In genomic region chr19:40398417-40399056, GRCh38 we compare ENCODE assay signal across 9 cellular contexts. TPM values are rescaled to one million over a fixed set of nuclear protein-coding genes. Genes with fewer than 3 reads are reported as not detected.
DNase-seq lines count a peak whose midpoint lies in the region; ATAC-seq lines count a peak whose summit lies in the region.
"Had no signal": no experiment of that assay in that cellular context is flagged by ENCODE, and none has a peak within 500 bp of the region (broad histone marks: within the 10 kb centered on the region; RNA-seq: fewer than 3 reads in every experiment).

No MANE protein-coding gene starts in this region.

- intact Hi-C loops in Right ventricle myocardium superior (cut with DNase I) (no loop called here), cardiac septum (cut with DNase I) (no loop called here)

- no peak overlapping the region for H3K27ac Mint-ChIP-seq in stimulated activated naive B cell treated with anti-CD40 and anti-IgM and Interleukin-4, amounts not matched to agents 10 μg/mL and 1 μg/mL and 100 μg/mL, for 72 hours

- peak; percentile 56 for DNase-seq in Right ventricle myocardium superior
- DNase-seq in cardiac septum (ENCODE audit: low spot score): no peak
- DNase-seq in activated effector memory CD4-positive, alpha-beta T cell treated with anti-CD3 and anti-CD28 coated beads, Interleukin-2, amount 50 U/mL, for 16 hours: peak; percentile 81
- peak; percentile 89 for DNase-seq in left kidney (ENCODE audit: low read depth, low spot score)
- DNase-seq in stimulated activated naive B cell treated with anti-CD40 and anti-IgM and Interleukin-4, amounts not matched to agents 10 μg/mL and 1 μg/mL and 100 μg/mL, for 72 hours: peak; percentile 47
- DNase-seq in Kasumi-1 (lab: John Stamatoyannopoulos, UW): no peak
- no peak for DNase-seq in amniotic stem cell (lab: John Stamatoyannopoulos, UW)
- DNase-seq in GM19238 (ENCODE audit: insufficient read length, low spot score): no peak

- H3K4me1 Mint-ChIP-seq in stimulated activated naive B cell treated with anti-CD40 and anti-IgM and Interleukin-4, amounts not matched to agents 10 μg/mL and 1 μg/mL and 100 μg/mL, for 72 hours: peaks cover 11 to 20% of the 10 kb centered on the region in 2 donors

- no peaks in the 10 kb centered on the region for H3K9me3 Mint-ChIP-seq in stimulated activated naive B cell treated with anti-CD40 and anti-IgM and Interleukin-4, amounts not matched to agents 10 μg/mL and 1 μg/mL and 100 μg/mL, for 72 hours

- peak overlapping the region in 1 of 2 donors; percentile 9 for H3K4me3 Mint-ChIP-seq in stimulated activated naive B cell treated with anti-CD40 and anti-IgM and Interleukin-4, amounts not matched to agents 10 μg/mL and 1 μg/mL and 100 μg/mL, for 72 hours

- peaks cover 14 to 40% of the 10 kb centered on the region in 2 donors for H3K27me3 Mint-ChIP-seq in stimulated activated naive B cell treated with anti-CD40 and anti-IgM and Interleukin-4, amounts not matched to agents 10 μg/mL and 1 μg/mL and 100 μg/mL, for 72 hours

- peaks cover 0 to 4% of the 10 kb centered on the region in 2 donors for H3K36me3 Mint-ChIP-seq in stimulated activated naive B cell treated with anti-CD40 and anti-IgM and Interleukin-4, amounts not matched to agents 10 μg/mL and 1 μg/mL and 100 μg/mL, for 72 hours

- ATAC-seq in Right ventricle myocardium superior (ENCODE audit: poor library complexity): no peak
- ATAC-seq in stimulated activated naive B cell treated with anti-CD40 and anti-IgM and Interleukin-4, amounts not matched to agents 10 μg/mL and 1 μg/mL and 100 μg/mL, for 72 hours (replicated peaks): peak; percentile 67 to 79
- ATAC-seq: gastrocnemius medialis had no signal

RNA-seq across cellular contexts. Expression of gene HIPK4, which starts 8.6 kb away (rescaled TPM):
- not detected for total RNA-seq in Right ventricle myocardium superior
- total RNA-seq in cardiac septum: 0.08 TPM

RNA-seq across cellular contexts. Expression of gene PRX, which starts 14.6 kb away (rescaled TPM):
- 3.8 TPM for total RNA-seq in Right ventricle myocardium superior
- total RNA-seq in cardiac septum: 3.5 TPM

RNA-seq across cellular contexts. Expression of gene SERTAD1, which starts 27.3 kb away (rescaled TPM):
- total RNA-seq in Right ventricle myocardium superior: 10.9 TPM
- 16.7 TPM for total RNA-seq in cardiac septum

RNA-seq across cellular contexts. Expression of gene SERTAD3, which starts 45.6 kb away (rescaled TPM):
- total RNA-seq in Right ventricle myocardium superior (22.7 TPM), cardiac septum (33.9 TPM)

RNA-seq across cellular contexts. Expression of gene PLD3, which starts 50.0 kb away (rescaled TPM):
- total RNA-seq in Right ventricle myocardium superior: 159 TPM
- 163 TPM for total RNA-seq in cardiac septum

Comparison
In these comparisons a context has a peak if more than half of its experiments do, and no peak if none do; other contexts are left out.
1. DNase-seq: peak in Right ventricle myocardium superior (single experiment), activated effector memory CD4-positive, alpha-beta T cell treated with anti-CD3 and anti-CD28 coated beads, Interleukin-2, amount 50 U/mL, for 16 hours (single experiment), left kidney (single experiment) and stimulated activated naive B cell treated with anti-CD40 and anti-IgM and Interleukin-4, amounts not matched to agents 10 μg/mL and 1 μg/mL and 100 μg/mL, for 72 hours (single experiment); none in cardiac septum (single experiment), Kasumi-1 (0 of 2), amniotic stem cell (single experiment) and GM19238 (single experiment).